In the genomic region with DNA sequence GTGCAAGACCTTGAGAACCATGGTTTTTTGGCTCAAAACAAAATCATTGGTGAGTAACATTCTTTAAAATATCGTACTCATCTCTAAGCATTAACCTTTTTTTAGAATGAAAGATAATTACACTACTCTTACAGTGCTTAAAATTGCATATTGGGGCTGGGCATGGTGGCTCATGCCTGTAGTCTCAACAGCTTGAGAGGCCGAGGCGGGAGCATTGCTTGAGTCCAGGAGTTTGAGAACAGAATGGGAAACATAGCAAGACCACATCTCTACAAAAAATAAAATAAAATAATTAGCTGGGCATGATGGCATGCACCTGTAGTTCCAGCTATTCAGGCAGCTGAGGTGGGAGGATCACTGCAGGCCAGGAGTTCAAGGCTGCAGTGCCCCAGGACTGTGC, we compare ENCODE assay signal across 29 cellular contexts.
"Had no signal": no experiment of that assay in that cellular context is flagged by ENCODE, and none has a peak within 500 bp of the region (broad histone marks: within the 10 kb centered on the region; RNA-seq: fewer than 3 reads in every experiment).

No MANE protein-coding gene starts in this region.

- H3K27ac ChIP-seq: brain microvascular endothelial cell, esophagus muscularis mucosa, gastroesophageal sphincter had no signal

- H3K4me3 Mint-ChIP-seq: activated CD4-positive, alpha-beta memory T cell treated with anti-CD3 and anti-CD28 coated beads for 36 hours; activated CD4-positive, alpha-beta T cell treated with anti-CD3 and anti-CD28 coated beads for 36 hours; activated CD4-positive, alpha-beta T cell treated with anti-CD3 and anti-CD28 coated beads, Interleukin-2, amount 10 ng/mL, durations not matched to agents 24 days and 14 days; activated CD8-positive, alpha-beta memory T cell treated with anti-CD3 and anti-CD28 coated beads, Interleukin-2, amount 10 ng/mL, durations not matched to agents 7 days and 5 days; activated CD8-positive, alpha-beta T cell treated with anti-CD3 and anti-CD28 coated beads, Interleukin-2, amount 10 ng/mL, durations not matched to agents 7 days and 5 days; activated naive CD8-positive, alpha-beta T cell; activated T-cell treated with anti-CD3 and anti-CD28 coated beads, Interleukin-2, amount 50 U/mL, for 72 hours; activated T-helper 17 cell treated with anti-CD3 and anti-CD28 coated beads, Interleukin-2, amount 50 U/mL, for 72 hours; effector memory CD8-positive, alpha-beta T cell had no signal

- H3K27me3 ChIP-seq: brain microvascular endothelial cell, esophagus muscularis mucosa, gastroesophageal sphincter had no signal

- H3K36me3 Mint-ChIP-seq: activated CD4-positive, alpha-beta memory T cell treated with anti-CD3 and anti-CD28 coated beads for 36 hours; activated CD8-positive, alpha-beta memory T cell treated with anti-CD3 and anti-CD28 coated beads, Interleukin-2, amount 10 ng/mL, durations not matched to agents 7 days and 5 days; activated naive CD8-positive, alpha-beta T cell had no signal

- H3K4me3 ChIP-seq: esophagus muscularis mucosa, gastroesophageal sphincter had no signal

- ATAC-seq: activated CD4-positive, alpha-beta T cell treated with anti-CD3 and anti-CD28 coated beads for 36 hours; activated CD8-positive, alpha-beta memory T cell treated with anti-CD3 and anti-CD28 coated beads, Interleukin-2, amount 10 ng/mL, durations not matched to agents 7 days and 5 days; activated CD8-positive, alpha-beta T cell treated with anti-CD3 and anti-CD28 coated beads, Interleukin-2, amount 10 ng/mL, durations not matched to agents 7 days and 5 days; activated T-cell treated with anti-CD3 and anti-CD28 coated beads, Interleukin-2, amount 50 U/mL, for 72 hours; activated T-helper 17 cell treated with anti-CD3 and anti-CD28 coated beads, Interleukin-2, amount 50 U/mL, for 72 hours; effector memory CD8-positive, alpha-beta T cell; gastroesophageal sphincter had no signal

- H3K27ac Mint-ChIP-seq: activated CD4-positive, alpha-beta memory T cell treated with anti-CD3 and anti-CD28 coated beads for 36 hours; activated CD4-positive, alpha-beta T cell treated with anti-CD3 and anti-CD28 coated beads for 36 hours; activated CD4-positive, alpha-beta T cell treated with anti-CD3 and anti-CD28 coated beads, Interleukin-2, amount 10 ng/mL, durations not matched to agents 24 days and 14 days; activated CD8-positive, alpha-beta memory T cell treated with anti-CD3 and anti-CD28 coated beads, Interleukin-2, amount 10 ng/mL, durations not matched to agents 7 days and 5 days; activated CD8-positive, alpha-beta T cell treated with anti-CD3 and anti-CD28 coated beads, Interleukin-2, amount 10 ng/mL, durations not matched to agents 7 days and 5 days; activated naive CD8-positive, alpha-beta T cell; activated T-cell treated with anti-CD3 and anti-CD28 coated beads, Interleukin-2, amount 50 U/mL, for 72 hours; activated T-helper 17 cell treated with anti-CD3 and anti-CD28 coated beads, Interleukin-2, amount 50 U/mL, for 72 hours; effector memory CD8-positive, alpha-beta T cell had no signal

- H3K36me3 ChIP-seq: brain microvascular endothelial cell, esophagus muscularis mucosa, gastroesophageal sphincter had no signal

- H3K9me3 Mint-ChIP-seq: activated CD4-positive, alpha-beta memory T cell treated with anti-CD3 and anti-CD28 coated beads for 36 hours; activated CD4-positive, alpha-beta T cell treated with anti-CD3 and anti-CD28 coated beads, Interleukin-2, amount 10 ng/mL, durations not matched to agents 24 days and 14 days; activated T-cell treated with anti-CD3 and anti-CD28 coated beads, Interleukin-2, amount 50 U/mL, for 72 hours; activated T-helper 17 cell treated with anti-CD3 and anti-CD28 coated beads, Interleukin-2, amount 50 U/mL, for 72 hours; effector memory CD8-positive, alpha-beta T cell had no signal

- H3K9me3 ChIP-seq: esophagus muscularis mucosa, gastroesophageal sphincter had no signal

- DNase-seq: activated CD4-positive, alpha-beta memory T cell treated with anti-CD3 and anti-CD28 coated beads for 36 hours; activated CD4-positive, alpha-beta T cell treated with anti-CD3 and anti-CD28 coated beads for 36 hours; activated CD4-positive, alpha-beta T cell treated with anti-CD3 and anti-CD28 coated beads, Interleukin-2, amount 10 ng/mL, durations not matched to agents 24 days and 14 days; activated CD4-positive, CD25-positive, alpha-beta regulatory T cell; activated CD4-positive, CD25-positive, alpha-beta regulatory T cell treated with anti-CD3 and anti-CD28 coated beads, Interleukin-2, amount 50 U/mL, for 72 hours; activated CD8-positive, alpha-beta memory T cell treated with anti-CD3 and anti-CD28 coated beads, Interleukin-2, amount 10 ng/mL, durations not matched to agents 7 days and 5 days; activated CD8-positive, alpha-beta memory T cell treated with anti-CD3 and anti-CD28 coated beads, Interleukin-2, amount 50 U/mL, for 4 hours; activated CD8-positive, alpha-beta T cell treated with anti-CD3 and anti-CD28 coated beads, Interleukin-2, amount 10 ng/mL, durations not matched to agents 7 days and 5 days; activated effector memory CD4-positive, alpha-beta T cell treated with Interleukin-2 at 50 U/mL for 16 hours; activated gamma-delta T cell treated with Interleukin-2 at 50 U/mL for 16 hours; activated naive CD4-positive, alpha-beta T cell treated with anti-CD3 and anti-CD28 coated beads, Interleukin-2, amount 50 U/mL, for 16 hours; activated naive CD4-positive, alpha-beta T cell treated with Interleukin-2 at 50 U/mL for 16 hours; activated T-cell treated with anti-CD3 and anti-CD28 coated beads, Interleukin-2, amount 50 U/mL, for 1 hour; activated T-cell treated with anti-CD3 and anti-CD28 coated beads, Interleukin-2, amount 50 U/mL, for 72 hours; amniotic stem cell; anterior cingulate cortex; brain microvascular endothelial cell; caudate nucleus; cortex of kidney; dermis blood vessel endothelial cell; effector CD4-positive, alpha-beta T cell; effector memory CD8-positive, alpha-beta T cell; erythroblast; foreskin melanocyte; T-helper 2 cell had no signal
